In genomic region chr7:149713731-149714068, GRCh38 we compare ENCODE assay signal across 9 cellular contexts. TPM values are rescaled to one million over a fixed set of nuclear protein-coding genes. Genes with fewer than 3 reads are reported as not detected.
DNase-seq lines count a peak whose midpoint lies in the region; ATAC-seq and TF ChIP-seq lines count a peak whose summit lies in the region.
"Had no signal": no experiment of that assay in that cellular context is flagged by ENCODE, and none has a peak within 500 bp of the region (broad histone marks: within the 10 kb centered on the region; RNA-seq: fewer than 3 reads in every experiment).

No MANE protein-coding gene starts in this region.

- no peak for TF ChIP-seq CTCF in spleen (IDR thresholded peaks at IDR 0.05 in 8 of 11, conservative IDR thresholded peaks at IDR 0.05 in 3 of 11)

- intact Hi-C loops in spleen (cut with DNase I; ENCODE audit: low total_unique reads) = no loop called here

- H3K4me3 ChIP-seq in HUES6 (ENCODE audit: low read depth, low read length) (peak overlapping the region; percentile 66), iPS-20b (ENCODE audit: low read length) (peak overlapping the region; percentile 77; the same call in 1 of the 2 replicates), spleen (peak overlapping the region in 5 of 8 donors; percentile 59 to 92 (median 66))

- no peaks in the 10 kb centered on the region for H3K27me3 Mint-ChIP-seq in activated T-helper 17 cell treated with anti-CD3 and anti-CD28 coated beads, Interleukin-2, amount 50 U/mL, for 72 hours

- no peaks in the 10 kb centered on the region for H3K36me3 ChIP-seq in HUES6 (ENCODE audit: control insufficient read depth, insufficient read depth, low read length)
- H3K36me3 ChIP-seq in iPS-20b (ENCODE audit: insufficient read depth, low read depth, low read length) = no peaks in the 10 kb centered on the region
- no peaks in the 10 kb centered on the region for H3K36me3 ChIP-seq in spleen

- H3K9me3 ChIP-seq in HUES6 (ENCODE audit: control insufficient read depth, insufficient read depth, low read depth, low read length) = peaks cover 20% of the 10 kb centered on the region
- H3K9me3 ChIP-seq in iPS-20b (ENCODE audit: insufficient read depth, low read depth, low read length) = peaks cover 24% of the 10 kb centered on the region
- H3K9me3 ChIP-seq in spleen = peaks cover 5 to 42% (median 34%) of the 10 kb centered on the region in 8 donors

- H3K27ac ChIP-seq in HUES6 (ENCODE audit: low read depth, low read length) (no peak overlapping the region), iPS-20b (ENCODE audit: low read length) (no peak overlapping the region), spleen (no peak overlapping the region)

- no peak for TF ChIP-seq POLR2A in spleen (IDR thresholded peaks at IDR 0.05)

- H3K9me3 Mint-ChIP-seq in activated T-helper 17 cell treated with anti-CD3 and anti-CD28 coated beads, Interleukin-2, amount 50 U/mL, for 72 hours = peaks cover 10% of the 10 kb centered on the region

- no peak for ATAC-seq in activated T-helper 17 cell treated with anti-CD3 and anti-CD28 coated beads, Interleukin-2, amount 50 U/mL, for 72 hours (replicated peaks)

- H3K36me3 Mint-ChIP-seq in activated T-helper 17 cell treated with anti-CD3 and anti-CD28 coated beads, Interleukin-2, amount 50 U/mL, for 72 hours (ENCODE audit: low read depth) = no peaks in the 10 kb centered on the region

- DNase-seq in spleen (peak; percentile 89), NCI-H510A (lab: John Stamatoyannopoulos, UW) (no peak), HuH-7.5 (ENCODE audit: low spot score) (no peak), AG20443 (ENCODE audit: low spot score) (no peak)
- DNase-seq: left ventricle myocardium superior, NCI-H526 treated with DMSO at 0.1 percent for 48 hours had no signal

- peak overlapping the region; percentile 76 for H3K27ac Mint-ChIP-seq in activated T-helper 17 cell treated with anti-CD3 and anti-CD28 coated beads, Interleukin-2, amount 50 U/mL, for 72 hours

- peaks cover 15% of the 10 kb centered on the region for H3K4me1 ChIP-seq in HUES6 (ENCODE audit: control insufficient read depth, insufficient read depth, low read length)
- peaks cover 3% of the 10 kb centered on the region; the same call in 1 of the 2 replicates for H3K4me1 ChIP-seq in iPS-20b (ENCODE audit: insufficient read depth, low read length)
- H3K4me1 ChIP-seq in spleen = peaks cover 7 to 32% (median 22%) of the 10 kb centered on the region in 6 donors

- peak overlapping the region; percentile 77 for H3K4me3 Mint-ChIP-seq in activated T-helper 17 cell treated with anti-CD3 and anti-CD28 coated beads, Interleukin-2, amount 50 U/mL, for 72 hours

- 64 to 82% (median 77%) methylated on average over 23 to 26 of the region's 26 CpGs for WGBS in spleen, 5 donors

- H3K9ac ChIP-seq in HUES6 (ENCODE audit: low read length) = no peak overlapping the region
- H3K9ac ChIP-seq in iPS-20b (ENCODE audit: low read depth, low read length) = no peak overlapping the region

- H3K27me3 ChIP-seq in HUES6 (ENCODE audit: control insufficient read depth, insufficient read depth, low read length) (peaks cover 9% of the 10 kb centered on the region; the same call in 1 of the 2 replicates), iPS-20b (ENCODE audit: insufficient read depth, low read length) (peaks cover 12% of the 10 kb centered on the region), spleen (replicated peaks in 1 of 7) (no peaks in the 10 kb centered on the region)

- H3K4me1 Mint-ChIP-seq in activated T-helper 17 cell treated with anti-CD3 and anti-CD28 coated beads, Interleukin-2, amount 50 U/mL, for 72 hours = peaks cover 18% of the 10 kb centered on the region

RNA-seq across cellular contexts. Expression of gene ZNF467, which starts 59.7 kb away (rescaled TPM):
- under 1 TPM in 1 of 2 donors, not detected in 1; 0.42 TPM for total RNA-seq in activated T-helper 17 cell treated with anti-CD3 and anti-CD28 coated beads, Interleukin-2, amount 50 U/mL, for 72 hours
- 10 to 100 TPM; 25.5 to 48.5 (median 37.6) TPM for total RNA-seq in spleen
- polyA plus RNA-seq in spleen = 10 to 100 TPM in 2 of 3 donors, 1 to 10 TPM in 1; 6.0 to 15.2 (median 12.8) TPM

Comparison
In these comparisons a context has a peak if more than half of its experiments do, and no peak if none do; other contexts are left out.
1. RNA of gene ZNF467, which starts 59.7 kb away (total RNA-seq): 25.5 to 48.5 TPM in spleen; 0.42 TPM in activated T-helper 17 cell treated with anti-CD3 and anti-CD28 coated beads, Interleukin-2, amount 50 U/mL, for 72 hours; every median in the first group is over 10 times any median in the second.
2. Peak in every context shown above with its lines, with median percentiles within 50 percentile points of each other: H3K4me3 ChIP-seq.